In the genomic region with DNA sequence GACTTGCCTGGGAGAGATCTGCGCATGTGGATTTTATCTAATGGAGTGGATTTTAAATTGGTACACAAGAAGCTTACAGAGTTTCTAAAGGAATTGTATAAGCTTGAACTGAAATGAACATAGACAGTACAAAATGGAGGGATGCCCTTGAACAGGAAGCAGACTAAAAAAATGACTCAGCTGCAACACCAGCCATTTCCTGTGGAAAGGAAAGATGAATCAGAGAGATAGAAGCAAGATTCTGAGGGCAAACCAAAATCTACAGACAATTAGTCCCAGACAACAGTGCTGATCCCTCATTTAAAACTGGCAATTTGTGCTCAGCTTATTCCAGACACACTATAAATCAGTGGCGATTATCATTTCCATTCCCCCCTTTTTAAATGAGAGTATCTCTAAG, we compare ENCODE assay signal across 1 cellular context.
TF ChIP-seq lines count a peak whose summit lies in the region.

No MANE protein-coding gene starts in this region.

TF ChIP-seq in SK-N-SH treated with all-trans-retinoic acid at 6 μM for 48 hours, 23 proteins besides CTCF, POLR2A, EP300 and RAD21 (continued from another document):
- TF ChIP-seq, protein P1, sequence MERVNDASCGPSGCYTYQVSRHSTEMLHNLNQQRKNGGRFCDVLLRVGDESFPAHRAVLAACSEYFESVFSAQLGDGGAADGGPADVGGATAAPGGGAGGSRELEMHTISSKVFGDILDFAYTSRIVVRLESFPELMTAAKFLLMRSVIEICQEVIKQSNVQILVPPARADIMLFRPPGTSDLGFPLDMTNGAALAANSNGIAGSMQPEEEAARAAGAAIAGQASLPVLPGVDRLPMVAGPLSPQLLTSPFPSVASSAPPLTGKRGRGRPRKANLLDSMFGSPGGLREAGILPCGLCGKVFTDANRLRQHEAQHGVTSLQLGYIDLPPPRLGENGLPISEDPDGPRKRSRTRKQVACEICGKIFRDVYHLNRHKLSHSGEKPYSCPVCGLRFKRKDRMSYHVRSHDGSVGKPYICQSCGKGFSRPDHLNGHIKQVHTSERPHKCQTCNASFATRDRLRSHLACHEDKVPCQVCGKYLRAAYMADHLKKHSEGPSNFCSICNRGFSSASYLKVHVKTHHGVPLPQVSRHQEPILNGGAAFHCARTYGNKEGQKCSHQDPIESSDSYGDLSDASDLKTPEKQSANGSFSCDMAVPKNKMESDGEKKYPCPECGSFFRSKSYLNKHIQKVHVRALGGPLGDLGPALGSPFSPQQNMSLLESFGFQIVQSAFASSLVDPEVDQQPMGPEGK (CRISPR knock-in tag; IDR thresholded peaks at IDR 0.05; ENCODE audit: borderline replicate concordance) = no peak
- TF ChIP-seq TCF4 (CRISPR knock-in tag; IDR thresholded peaks at IDR 0.05; ENCODE audit: borderline replicate concordance) (no peak), SNAI2 (CRISPR knock-in tag; IDR thresholded peaks at IDR 0.05) (no peak), ZFP3 (CRISPR knock-in tag; IDR thresholded peaks at IDR 0.05) (no peak)
TF ChIP-seq in SK-N-SH treated with all-trans-retinoic acid at 6 μM for 48 hours: peak in this region for 0.
